Comparison of ENCODE assay signal across 18 cellular contexts in the genomic region with DNA sequence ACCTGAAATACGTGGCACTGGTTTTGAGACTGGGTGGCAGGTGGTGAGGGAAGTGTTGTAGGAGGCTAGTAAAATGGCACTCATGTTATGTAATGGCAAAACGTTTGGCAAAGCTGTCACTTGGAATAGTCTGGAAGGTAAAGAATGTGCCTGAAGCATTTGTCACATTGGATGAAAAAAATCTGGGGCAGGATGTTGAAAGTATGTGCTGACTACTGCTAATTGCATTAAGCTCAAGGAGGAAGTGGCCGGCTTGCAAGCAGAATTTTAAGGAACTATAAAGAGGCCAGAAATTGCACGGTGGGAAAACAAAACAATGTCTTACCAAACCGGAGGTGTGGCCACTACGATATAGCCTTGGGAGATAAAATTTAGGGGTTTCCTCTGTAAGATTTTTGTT. TPM values are rescaled to one million over a fixed set of nuclear protein-coding genes. Genes with fewer than 3 reads are reported as not detected.
DNase-seq lines count a peak whose midpoint lies in the region; ATAC-seq, FAIRE-seq and TF ChIP-seq lines count a peak whose summit lies in the region.
"Had no signal": no experiment of that assay in that cellular context is flagged by ENCODE, and none has a peak within 500 bp of the region (broad histone marks: within the 10 kb centered on the region; RNA-seq: fewer than 3 reads in every experiment).

No MANE protein-coding gene starts in this region.

- 73% methylated on average over 6 of the region's 6 CpGs for WGBS in K562 (ENCODE audit: insufficient coverage, low coverage, missing lambda C conversion rate)

- TF ChIP-seq EP300 in K562 (IDR thresholded peaks at IDR 0.05; ENCODE audit: low read length), result no peak

- no peak overlapping the region for H2AFZ ChIP-seq in K562 (ENCODE audit: low read depth, low read length)
- H2AFZ ChIP-seq in Karpas-422 (ENCODE audit: low read length), result no peak overlapping the region

- CTCF ChIA-PET in K562 (lab: Yijun Ruan, JAX; ENCODE audit: low intra/inter-chr PET ratio), result no interaction called here

- H3K9me1 ChIP-seq in K562 (ENCODE audit: control insufficient read depth, insufficient read depth, low read length), result peaks cover 4% of the 10 kb centered on the region

- intact Hi-C loops in K562 (cut with micrococcal nuclease), result no loop called here

- ATAC-seq in K562, result no peak

- H3K9me3 ChIP-seq in K562 (replicated peaks; ENCODE audit: control insufficient read depth, insufficient read depth, low read depth, low read length) (no peaks in the 10 kb centered on the region), Karpas-422 (ENCODE audit: low read length) (no peaks in the 10 kb centered on the region), WERI-Rb-1 (ENCODE audit: severe bottlenecking) (peaks cover 3% of the 10 kb centered on the region)
- H3K9me3 ChIP-seq: heart right ventricle, right atrium auricular region had no signal

- peaks cover 67% of the 10 kb centered on the region for H4K20me1 ChIP-seq in K562 (replicated peaks; ENCODE audit: control insufficient read depth, insufficient read depth, low read length)
- H4K20me1 ChIP-seq in Karpas-422 (ENCODE audit: insufficient read depth, low read depth, low read length), result no peaks in the 10 kb centered on the region

- H3K27me3 ChIP-seq in K562 (ENCODE audit: control insufficient read depth in 2 of 2, insufficient read depth in 2 of 2, low read length in 2 of 2) (no peaks in the 10 kb centered on the region), Karpas-422 (ENCODE audit: low read length) (no peaks in the 10 kb centered on the region), WERI-Rb-1 (ENCODE audit: insufficient read depth, low read depth, severe bottlenecking) (no peaks in the 10 kb centered on the region)
- H3K27me3 ChIP-seq: right atrium auricular region had no signal

- no peak overlapping the region for H3K4me3 ChIP-seq in K562
- no peak overlapping the region for H3K4me3 ChIP-seq in Karpas-422 (ENCODE audit: low read length)
- H3K4me3 ChIP-seq in WERI-Rb-1 (ENCODE audit: low read depth, low read length), result no peak overlapping the region
- H3K4me3 ChIP-seq: heart right ventricle, right atrium auricular region had no signal

- DNase-seq in GF-D8 (lab: John Stamatoyannopoulos, UW) (peak; percentile 55), MV-4-11 (lab: John Stamatoyannopoulos, UW) (peak; percentile 90), K562 (ENCODE audit: extremely low read depth in 1 of 4, low spot score in 3 of 4) (no peak), pons (ENCODE audit: low spot score) (peak; percentile 42), Karpas-422 (no peak), DMS153 treated with DMSO at 0.1 percent for 48 hours (lab: John Stamatoyannopoulos, UW; ENCODE audit: unreplicated experiment) (no peak), RKO (ENCODE audit: low spot score) (no peak), WERI-Rb-1 (no peak)
- DNase-seq: activated CD4-positive, alpha-beta T cell treated with anti-CD3 and anti-CD28 coated beads, Interleukin-2, amount 50 U/mL, for 1 hour; dermis blood vessel endothelial cell; immature natural killer cell; NCI-H187; NCI-H226; occipital lobe had no signal

- no peak for TF ChIP-seq CTCF in K562 (IDR thresholded peaks at IDR 0.05 in 2 of 3, conservative IDR thresholded peaks at IDR 0.05 in 1 of 3; ENCODE audit: insufficient read depth in 2 of 3, low read depth in 1 of 3, low read length in 3 of 3)
- no peak for TF ChIP-seq CTCF in WERI-Rb-1 (IDR thresholded peaks at IDR 0.05; ENCODE audit: low read depth, low read length)

- H3K9ac ChIP-seq in K562 (ENCODE audit: insufficient read depth in 1 of 2, low read depth in 2 of 2, low read length in 2 of 2) (no peak overlapping the region), Karpas-422 (ENCODE audit: low read length) (no peak overlapping the region)

- no peak for FAIRE-seq in K562 (lab: Jason Lieb, UNC)
- FAIRE-seq: TTC549, urothelium cell line had no signal

- no peak overlapping the region for H3K4me2 ChIP-seq in K562 (ENCODE audit: insufficient read depth, low read length)
- H3K4me2 ChIP-seq in Karpas-422 (ENCODE audit: low read depth, low read length, poor library complexity, severe bottlenecking), result no peak overlapping the region

- no TSS peak for BruUV-seq in K562 (replicated peaks; lab: Mats Ljungman, UMichigan)

- H3K4me1 ChIP-seq in K562 (replicated peaks in 1 of 2; ENCODE audit: control insufficient read depth in 2 of 2, insufficient read depth in 2 of 2, low read length in 2 of 2) (no peaks in the 10 kb centered on the region), Karpas-422 (ENCODE audit: low read length) (no peaks in the 10 kb centered on the region)
- H3K4me1 ChIP-seq: right atrium auricular region had no signal

- TF ChIP-seq POLR2A in K562 (conservative IDR thresholded peaks at IDR 0.05), result no peak

- in situ Hi-C loops in K562 (cut with MboI), result no loop called here

- H3K27ac ChIP-seq in K562 (ENCODE audit: extremely low read depth, low read depth, low read length), result no peak overlapping the region
- H3K27ac ChIP-seq in Karpas-422 (ENCODE audit: low read length), result no peak overlapping the region
- H3K27ac ChIP-seq in WERI-Rb-1, result no peak overlapping the region
- H3K27ac ChIP-seq: heart right ventricle, right atrium auricular region had no signal

- H3K79me2 ChIP-seq in K562 (ENCODE audit: control insufficient read depth, insufficient read depth, low read length) (peaks cover 95% of the 10 kb centered on the region), Karpas-422 (ENCODE audit: low read length) (no peaks in the 10 kb centered on the region)

- H3K36me3 ChIP-seq in K562 (ENCODE audit: control insufficient read depth, insufficient read depth, low read length), result peaks cover 86% of the 10 kb centered on the region
- H3K36me3 ChIP-seq in Karpas-422 (ENCODE audit: insufficient read depth, low read length), result no peaks in the 10 kb centered on the region
- no peaks in the 10 kb centered on the region for H3K36me3 ChIP-seq in WERI-Rb-1
- H3K36me3 ChIP-seq: heart right ventricle, right atrium auricular region had no signal

- no peaks in the 10 kb centered on the region for H3K9me2 ChIP-seq in Karpas-422 (replicated peaks; ENCODE audit: insufficient read depth, low read length)

- no peak for TF ChIP-seq RAD21 in K562 (CRISPR knock-in tag; conservative IDR thresholded peaks at IDR 0.05 in 1 of 2, IDR thresholded peaks at IDR 0.05 in 1 of 2)

- POLR2A ChIA-PET in K562 (lab: Yijun Ruan, JAX), result interaction anchor here (0.5 to 5.6 kb wide), 5 partner anchors 9 to 988 kb away, joined by 3 to 23 read pairs (median 3); no protein-coding TSS in a partner anchor

TF ChIP-seq in K562, 482 proteins besides CTCF, POLR2A, EP300 and RAD21:
- TF ChIP-seq TEAD1 (CRISPR knock-in tag; IDR thresholded peaks at IDR 0.05), result no peak
- 0 out of 2 replicates have a peak, but pooled peaks have one; percentile 15 for TF ChIP-seq SPI1 (IDR thresholded peaks at IDR 0.05; ENCODE audit: borderline replicate concordance, low read depth, low read length)

RNA-seq across cellular contexts. Expression of a gene that starts 26.6 kb away (rescaled TPM):
- 185 and 304 TPM in 2 replicates for total RNA-seq in K562 (2011; cell fraction: chromatin; rRNA removed; ENCODE audit: low replicate concordance)
- total RNA-seq in K562 (2011; cell fraction: nucleolus; rRNA removed), result 150 and 159 TPM in 2 replicates
- 157 TPM in 2 replicates for total RNA-seq in K562 (2011; cell fraction: nucleoplasm; rRNA removed)
- 27.7 and 37.8 TPM in 2 replicates for total RNA-seq in K562 (2014; rRNA removed)
- total RNA-seq in K562 (2014; rRNA removed; fragmentation: Illumina TruSeq; extraction: Trizol), result 14.9 and 18.8 TPM in 2 replicates
- total RNA-seq in K562 (2015; rRNA removed; fragmentation: Illumina TruSeq; extraction: Trizol), result 17.2 and 19.3 TPM in 2 replicates
- 36.7 and 47.4 TPM in 2 replicates for total RNA-seq in K562 (2021)
- polyA plus RNA-seq in K562 (2011; rRNA removed), result 44.6 and 47.1 TPM in 2 replicates
- polyA plus RNA-seq in K562 (2011; cell fraction: cytosol; rRNA removed), result 32.2 and 35.4 TPM in 2 replicates
- 282 and 529 TPM in 2 replicates for polyA plus RNA-seq in K562 (2011; cell fraction: nucleus; rRNA removed)
- polyA plus RNA-seq in K562 (2012), result 26.6 and 58.6 TPM in 2 replicates
- 51.1 and 53.9 TPM in 2 replicates for polyA plus RNA-seq in K562 (2014; fragmentation: Illumina TruSeq; extraction: Trizol)
- polyA plus RNA-seq in K562 (2014; fragmentation: Nextera tagmentation; extraction: Ambion mirVana), result 1 to 10 TPM; 4.0 to 4.1 TPM
- 61.0 and 69.4 TPM in 2 replicates for polyA plus RNA-seq in K562 (2014; rRNA removed)
- polyA minus RNA-seq in K562 (2011; rRNA and poly(A)+ RNA removed), result 13.3 and 17.5 TPM in 2 replicates
- polyA minus RNA-seq in K562 (2011; cell fraction: cytosol; rRNA and poly(A)+ RNA removed), result 12.6 and 12.8 TPM in 2 replicates
- polyA minus RNA-seq in K562 (2011; cell fraction: nucleus; rRNA and poly(A)+ RNA removed), result 47.7 and 52.1 TPM in 2 replicates
- 1.2 and 1.5 TPM in 2 replicates for total RNA-seq in Karpas-422 (2014; rRNA removed; shearing (Covaris generic); ENCODE audit: low replicate concordance)

Comparison
In these comparisons a context has a peak if more than half of its experiments do, and no peak if none do; other contexts are left out.
1. DNase-seq: peak in GF-D8 (single experiment), MV-4-11 (single experiment) and pons (single experiment); none in K562 (0 of 4), Karpas-422 (single experiment), DMS153 treated with DMSO at 0.1 percent for 48 hours (single experiment), RKO (single experiment) and WERI-Rb-1 (single experiment).